In genomic region chr19:34366670-34367423, GRCh38 we compare ENCODE assay signal across 8 cellular contexts. TPM values are rescaled to one million over a fixed set of nuclear protein-coding genes. Genes with fewer than 3 reads are reported as not detected.
A peak's percentile ranks its signal among the peaks of the same experiment; 100 is the strongest.
DNase-seq lines count a peak whose midpoint lies in the region; ATAC-seq and TF ChIP-seq lines count a peak whose summit lies in the region.

No MANE protein-coding gene starts in this region.

- H3K4me3 ChIP-seq in A673 (ENCODE audit: low read depth, low read length, poor library complexity, severe bottlenecking): peak overlapping the region; percentile 100
- H3K4me3 ChIP-seq in HAP-1: peak overlapping the region; percentile 78; the same call in 1 of the 2 replicates
- H3K4me3 ChIP-seq in left lung: peak overlapping the region in 1 of 2 donors; percentile 97
- H3K4me3 ChIP-seq in tibial nerve: peak overlapping the region in 1 of 4 donors; percentile 78
- H3K4me3 ChIP-seq in H7 (ENCODE audit: insufficient read depth, low read depth, low read length): no peak overlapping the region

- peak overlapping the region; percentile 55 to 73 for H3K27ac Mint-ChIP-seq in activated naive CD4-positive, alpha-beta T cell treated with anti-CD3 and anti-CD28 coated beads, Interleukin-2, amount 50 U/mL, for 72 hours

- no peak for ATAC-seq in activated naive CD4-positive, alpha-beta T cell treated with anti-CD3 and anti-CD28 coated beads, Interleukin-2, amount 50 U/mL, for 72 hours
- ATAC-seq in left lung (peak; percentile 2), HG03565 (IDR thresholded peaks at IDR 0.05; ENCODE audit: unreplicated experiment) (no peak)

- WGBS in tibial nerve, 2 donors: 73 to 81% methylated on average over 9 of the region's 9 CpGs

- H3K27me3 ChIP-seq in A673 (replicated peaks; ENCODE audit: insufficient read depth, low read depth, low read length, poor library complexity): no peaks in the 10 kb centered on the region
- H3K27me3 ChIP-seq in HAP-1 (ENCODE audit: low read depth): no peaks in the 10 kb centered on the region
- H3K27me3 ChIP-seq in left lung: no peaks in the 10 kb centered on the region
- no peaks in the 10 kb centered on the region for H3K27me3 ChIP-seq in tibial nerve
- no peaks in the 10 kb centered on the region for H3K27me3 ChIP-seq in H7 (ENCODE audit: control insufficient read depth, insufficient read depth, low read length)

- H3K4me1 ChIP-seq in A673 (ENCODE audit: insufficient read depth, low read length, poor library complexity, severe bottlenecking) (peaks cover 15% of the 10 kb centered on the region), HAP-1 (peaks cover 11% of the 10 kb centered on the region), left lung (peaks cover 11 to 33% of the 10 kb centered on the region in 2 donors), tibial nerve (peaks cover 3 to 32% (median 13%) of the 10 kb centered on the region in 4 donors)

- BruUV-seq in A673 (replicated peaks; lab: Mats Ljungman, UMichigan): no TSS peak

- no peak for TF ChIP-seq POLR2A in tibial nerve (IDR thresholded peaks at IDR 0.05)

- intact Hi-C loops in A673 (cut with micrococcal nuclease; ENCODE audit: unreplicated experiment) (no loop called here), left lung (cut with DNase I) (no loop called here)

- TF ChIP-seq CTCF in A673 (conservative IDR thresholded peaks at IDR 0.05; ENCODE audit: low read depth, low read length) (no peak), left lung (IDR thresholded peaks at IDR 0.05) (no peak), tibial nerve (IDR thresholded peaks at IDR 0.05) (no peak)

- H3K36me3 Mint-ChIP-seq in activated naive CD4-positive, alpha-beta T cell treated with anti-CD3 and anti-CD28 coated beads, Interleukin-2, amount 50 U/mL, for 72 hours: peaks cover 40 to 56% of the 10 kb centered on the region in 2 donors

- TF ChIP-seq EP300 in tibial nerve (IDR thresholded peaks at IDR 0.05): no peak

- H3K27ac ChIP-seq in A673 (ENCODE audit: low read depth, low read length, poor library complexity, severe bottlenecking): peak overlapping the region; percentile 83
- H3K27ac ChIP-seq in left lung: peak overlapping the region in 1 of 2 donors; percentile 70
- peak overlapping the region in 1 of 4 donors; percentile 6 for H3K27ac ChIP-seq in tibial nerve

- peaks cover 48% of the 10 kb centered on the region for H3K36me3 ChIP-seq in A673 (ENCODE audit: insufficient read depth, low read length, poor library complexity, severe bottlenecking)
- peaks cover 50% of the 10 kb centered on the region for H3K36me3 ChIP-seq in HAP-1 (replicated peaks)
- H3K36me3 ChIP-seq in left lung: peaks cover 0 to 49% of the 10 kb centered on the region in 2 donors
- peaks cover 0 to 49% (median 0%) of the 10 kb centered on the region in 3 donors for H3K36me3 ChIP-seq in tibial nerve
- H3K36me3 ChIP-seq in H7 (replicated peaks; ENCODE audit: control insufficient read depth, insufficient read depth, low read length): peaks cover 30% of the 10 kb centered on the region

- POLR2A ChIA-PET in A673 (lab: Charles Lee; ENCODE audit: low non-redundant PET): interaction anchor here (0.6 kb wide), 1 partner anchor 326 kb away, joined by 6 read pairs; no protein-coding TSS in a partner anchor

- no peaks in the 10 kb centered on the region for H3K9me3 Mint-ChIP-seq in activated naive CD4-positive, alpha-beta T cell treated with anti-CD3 and anti-CD28 coated beads, Interleukin-2, amount 50 U/mL, for 72 hours

- DNase-seq in A673 (ENCODE audit: low spot score) (no peak), HAP-1 (ENCODE audit: low spot score in 2 of 2) (no peak), left lung (no peak), SW480 (ENCODE audit: low spot score) (no peak), tibial nerve (ENCODE audit: low spot score in 2 of 2) (no peak), H7 (no peak)
- no peak for DNase-seq in activated naive CD4-positive, alpha-beta T cell treated with anti-CD3 and anti-CD28 coated beads, Interleukin-2, amount 50 U/mL, for 72 hours (ENCODE audit: low spot score in 2 of 2)

- CTCF ChIA-PET in A673 (lab: Charles Lee): no interaction called here

- H3K9me3 ChIP-seq in A673 (ENCODE audit: low read depth, low read length, poor library complexity, severe bottlenecking) (no peaks in the 10 kb centered on the region), HAP-1 (no peaks in the 10 kb centered on the region), left lung (no peaks in the 10 kb centered on the region), tibial nerve (no peaks in the 10 kb centered on the region)

- in situ Hi-C loops in HAP-1 (cut with MboI; ENCODE audit: low sequenced_read_pairs): no loop called here

RNA-seq across cellular contexts. Expression of gene GPI, which starts 1.9 kb away (rescaled TPM):
- total RNA-seq in A673 (2021) (439 and 447 TPM in 2 replicates), left lung (100 to 1,000 TPM; 189 to 248 TPM), tibial nerve (100 to 1,000 TPM; 156 to 233 (median 177) TPM)
- total RNA-seq in activated naive CD4-positive, alpha-beta T cell treated with anti-CD3 and anti-CD28 coated beads, Interleukin-2, amount 50 U/mL, for 72 hours: 100 to 1,000 TPM; 359 to 904 TPM
- total RNA-seq in H7 (2014; rRNA removed; shearing (Covaris generic)): 192 and 212 TPM in 2 replicates

RNA-seq across cellular contexts. Expression of gene PDCD2L, which starts 37.4 kb away (rescaled TPM):
- total RNA-seq in A673 (2021) (27.1 and 33.8 TPM in 2 replicates), left lung (10 to 100 TPM in 1 of 2 donors, 1 to 10 TPM in 1; 5.0 to 11.4 TPM), tibial nerve (10 to 100 TPM in 3 of 4 donors, 1 to 10 TPM in 1; 9.8 to 16.2 (median 12.2) TPM)
- 10 to 100 TPM; 18.0 to 32.8 TPM for total RNA-seq in activated naive CD4-positive, alpha-beta T cell treated with anti-CD3 and anti-CD28 coated beads, Interleukin-2, amount 50 U/mL, for 72 hours
- total RNA-seq in H7 (2014; rRNA removed; shearing (Covaris generic)): 50.8 and 64.0 TPM in 2 replicates
